Comparison of ENCODE assay signal across 9 cellular contexts in the genomic region with DNA sequence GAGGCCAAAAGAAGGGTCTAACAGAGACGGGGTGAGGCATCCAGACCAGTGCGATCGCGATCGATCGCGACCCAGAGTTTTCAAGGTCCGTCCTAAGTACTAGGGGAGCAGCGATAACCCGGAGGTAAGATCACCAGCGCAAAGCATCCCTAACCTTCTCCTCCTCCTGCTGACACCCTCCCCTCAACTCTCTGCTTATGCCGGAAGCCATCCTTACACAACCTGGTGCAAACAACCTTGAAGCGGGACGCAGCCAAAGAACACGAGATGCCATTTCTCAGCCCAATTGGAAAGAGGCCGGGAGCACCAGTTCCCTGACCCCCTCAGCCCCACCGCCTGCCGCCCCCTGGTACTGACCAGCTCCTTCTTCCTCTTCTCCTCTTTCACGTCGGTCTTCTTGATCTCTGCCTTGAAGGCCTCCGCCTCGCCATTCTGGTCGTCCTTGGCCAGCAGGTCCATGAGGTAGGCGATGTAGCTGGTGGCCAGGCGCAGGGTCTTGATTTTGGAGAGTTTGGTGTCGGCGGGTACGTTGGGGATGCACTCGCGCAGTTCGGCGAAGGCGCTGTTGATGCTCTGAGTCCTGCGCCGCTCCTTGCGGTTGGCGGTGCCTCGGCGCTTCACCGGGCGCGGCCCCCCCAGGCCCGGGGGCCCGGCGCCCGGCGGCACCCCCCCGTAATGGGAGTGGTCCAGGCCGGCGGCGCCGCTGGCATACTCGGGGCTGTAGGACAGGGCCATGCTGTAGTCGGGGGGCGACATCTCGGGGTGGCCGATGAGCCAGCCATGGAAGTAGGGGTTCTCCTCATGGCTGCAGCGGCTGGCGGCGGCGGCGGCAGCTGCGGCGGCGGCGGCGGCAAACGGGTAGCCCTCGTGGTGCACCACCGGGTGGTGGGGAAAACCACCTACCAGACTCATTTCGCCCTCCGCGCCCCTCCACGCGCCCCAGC.
DNase-seq lines count a peak whose midpoint lies in the region; ATAC-seq and TF ChIP-seq lines count a peak whose summit lies in the region.
"Had no signal": no experiment of that assay in that cellular context is flagged by ENCODE, and none has a peak within 500 bp of the region (broad histone marks: within the 10 kb centered on the region; RNA-seq: fewer than 3 reads in every experiment).

No MANE protein-coding gene starts in this region.

- peak; percentile 48 for DNase-seq in ELF-1 (ENCODE audit: low read depth, low spot score)
- DNase-seq in NT2/D1 (ENCODE audit: low read depth, low spot score): no peak
- DNase-seq in fibroblast of pulmonary artery (ENCODE audit: low read depth): peak; percentile 65
- DNase-seq in retina: peak; percentile 70
- DNase-seq in UCSD-AML1 (lab: John Stamatoyannopoulos, UW; ENCODE audit: unreplicated experiment): no peak

- H3K4me3 ChIP-seq in NT2/D1 (ENCODE audit: insufficient read length, low read depth) (peak overlapping the region; percentile 8), fibroblast of pulmonary artery (replicated peaks; ENCODE audit: low read depth, low read length) (peak overlapping the region; percentile 89)

- H3K4me1 ChIP-seq in NT2/D1 (ENCODE audit: insufficient read depth, insufficient read length): peaks cover 4% of the 10 kb centered on the region

- no peak for TF ChIP-seq CTCF in fibroblast of pulmonary artery (IDR thresholded peaks at IDR 0.05; ENCODE audit: low read length, missing control alignments)

- no peaks in the 10 kb centered on the region for H3K9me3 ChIP-seq in NT2/D1 (ENCODE audit: insufficient read depth, low read length)

- H3K27me3 ChIP-seq in NT2/D1 (ENCODE audit: insufficient read depth, insufficient read length): peaks cover 98% of the 10 kb centered on the region

- H3K9ac ChIP-seq in NT2/D1 (ENCODE audit: insufficient read length, low read depth): no peak overlapping the region
- H3K9ac ChIP-seq: KMS-11 had no signal

- H3K36me3 ChIP-seq in NT2/D1 (ENCODE audit: insufficient read depth, insufficient read length, low read length): no peaks in the 10 kb centered on the region

- ATAC-seq in HG03442 (IDR thresholded peaks at IDR 0.05; ENCODE audit: unreplicated experiment) (no peak), GM19463 (IDR thresholded peaks at IDR 0.05; ENCODE audit: unreplicated experiment) (no peak), GM21723 (IDR thresholded peaks at IDR 0.05; ENCODE audit: unreplicated experiment) (no peak)

Comparison
In these comparisons a context has a peak if more than half of its experiments do, and no peak if none do; other contexts are left out.
1. DNase-seq: peak in ELF-1 (single experiment), fibroblast of pulmonary artery (single experiment) and retina (single experiment); none in NT2/D1 (single experiment) and UCSD-AML1 (single experiment).